Comparison of ENCODE assay signal across 23 cellular contexts in genomic region chr4:65302145-65302544, GRCh38.
A peak's percentile ranks its signal among the peaks of the same experiment; 100 is the strongest.
DNase-seq lines count a peak whose midpoint lies in the region; ATAC-seq, FAIRE-seq and TF ChIP-seq lines count a peak whose summit lies in the region.
"Had no signal": no experiment of that assay in that cellular context is flagged by ENCODE, and none has a peak within 500 bp of the region (broad histone marks: within the 10 kb centered on the region; RNA-seq: fewer than 3 reads in every experiment).

No MANE protein-coding gene starts in this region.

- WGBS in lower leg skin, 2 donors = 18 to 19% methylated on average over 1 of the region's 1 CpG

- no peaks in the 10 kb centered on the region for H3K9me3 ChIP-seq in DND-41 (ENCODE audit: insufficient read depth, low read length, severe bottlenecking)
- no peaks in the 10 kb centered on the region for H3K9me3 ChIP-seq in effector memory CD4-positive, alpha-beta T cell (ENCODE audit: control insufficient read depth, low read length)
- H3K9me3 ChIP-seq: Peyer's patch had no signal

- no peak overlapping the region for H3K4me2 ChIP-seq in DND-41 (ENCODE audit: insufficient read depth, low read length)

- no peak for TF ChIP-seq POLR2A in lower leg skin (IDR thresholded peaks at IDR 0.05)

- in situ Hi-C loops in brain microvascular endothelial cell (cut with HindIII; ENCODE audit: low pct_ligation_motif_present, low sequenced_read_pairs) = no loop called here

- H3K27ac ChIP-seq in DND-41 (ENCODE audit: low read length) (no peak overlapping the region), brain microvascular endothelial cell (no peak overlapping the region)
- no peak overlapping the region for H3K27ac ChIP-seq in effector memory CD4-positive, alpha-beta T cell (ENCODE audit: insufficient read depth, low read length, poor library complexity, severe bottlenecking)
- H3K27ac ChIP-seq: GM23248, Peyer's patch had no signal

- H2AFZ ChIP-seq in DND-41 (ENCODE audit: low read depth, low read length) = no peak overlapping the region
- H2AFZ ChIP-seq: GM23248 had no signal

- H4K20me1 ChIP-seq in DND-41 (ENCODE audit: insufficient read depth, low read length) = no peaks in the 10 kb centered on the region

- ATAC-seq in DND-41 (ENCODE audit: insufficient read depth, low read depth) = 0 out of 3 replicates have a peak, but pooled peaks have one; percentile 24
- ATAC-seq in HG02610 (IDR thresholded peaks at IDR 0.05; ENCODE audit: unreplicated experiment) = peak; percentile 45
- ATAC-seq: Right ventricle myocardium inferior had no signal

- H3K4me1 ChIP-seq in DND-41 (ENCODE audit: insufficient read depth, low read length) = peaks cover 10% of the 10 kb centered on the region
- no peaks in the 10 kb centered on the region for H3K4me1 ChIP-seq in effector memory CD4-positive, alpha-beta T cell (ENCODE audit: control insufficient read depth, insufficient read depth, low read length, poor library complexity, severe bottlenecking)
- H3K4me1 ChIP-seq: Peyer's patch had no signal

- H3K4me3 ChIP-seq in DND-41 (ENCODE audit: low read depth in 1 of 2, low read length in 2 of 2) (no peak overlapping the region), brain microvascular endothelial cell (ENCODE audit: low read depth, low read length) (no peak overlapping the region), lower leg skin (ENCODE audit: low read depth, poor library complexity, severe bottlenecking) (no peak overlapping the region)
- H3K4me3 ChIP-seq in effector memory CD4-positive, alpha-beta T cell (ENCODE audit: insufficient read depth, low read depth, low read length, poor library complexity, severe bottlenecking) = no peak overlapping the region
- H3K4me3 ChIP-seq: GM23248, Peyer's patch had no signal

- no peak for DNase-seq in DND-41
- peak; percentile 0 for DNase-seq in RPMI7951 (ENCODE audit: low read depth)
- DNase-seq in brain microvascular endothelial cell = peak; percentile 4
- DNase-seq in head of caudate nucleus = no peak
- no peak for DNase-seq in urothelium cell line (ENCODE audit: low spot score)
- DNase-seq in lower leg skin (ENCODE audit: low spot score in 2 of 2) = no peak
- no peak for DNase-seq in effector memory CD4-positive, alpha-beta T cell
- DNase-seq: 8988T; AML-193; C1 segment of cervical spinal cord; Calu3; CD8-positive, alpha-beta memory T cell; DMS153; GM23248; HCEC 1CT; NCI-H1048; NCI-H1436; NCI-H187 treated with DMSO at 0.1 percent for 48 hours; NCI-H2227 treated with DMSO at 0.1 percent for 48 hours; NCI-H510A; Peyer's patch had no signal

- TF ChIP-seq CTCF in DND-41 (IDR thresholded peaks at IDR 0.05; ENCODE audit: borderline replicate concordance, extremely low read depth, low read length, poor library complexity, severe bottlenecking) = no peak
- TF ChIP-seq CTCF in brain microvascular endothelial cell (IDR thresholded peaks at IDR 0.05; ENCODE audit: low read depth, low read length, missing control alignments) = no peak
- TF ChIP-seq CTCF in lower leg skin (IDR thresholded peaks at IDR 0.05) = no peak

- H3K27me3 ChIP-seq in DND-41 (ENCODE audit: insufficient read depth, low read length, poor library complexity) (no peaks in the 10 kb centered on the region), brain microvascular endothelial cell (replicated peaks) (no peaks in the 10 kb centered on the region)
- H3K27me3 ChIP-seq in effector memory CD4-positive, alpha-beta T cell (replicated peaks; ENCODE audit: control insufficient read depth, insufficient read depth, low read length, poor library complexity, severe bottlenecking) = no peaks in the 10 kb centered on the region
- H3K27me3 ChIP-seq: Peyer's patch had no signal

- no peak overlapping the region for H3K9ac ChIP-seq in DND-41 (ENCODE audit: low read depth, low read length)
- H3K9ac ChIP-seq: GM23248 had no signal

- intact Hi-C loops in head of caudate nucleus (cut with DNase I) (no loop called here), lower leg skin (cut with DNase I; ENCODE audit: low total_unique reads) (no loop called here)

- no peaks in the 10 kb centered on the region for H3K79me2 ChIP-seq in DND-41 (ENCODE audit: insufficient read depth, low read length)

- no peaks in the 10 kb centered on the region for H3K36me3 ChIP-seq in DND-41 (ENCODE audit: insufficient read depth, low read length)
- no peaks in the 10 kb centered on the region for H3K36me3 ChIP-seq in brain microvascular endothelial cell (replicated peaks)
- no peaks in the 10 kb centered on the region for H3K36me3 ChIP-seq in effector memory CD4-positive, alpha-beta T cell (ENCODE audit: control insufficient read depth, insufficient read depth, low read length)
- H3K36me3 ChIP-seq: Peyer's patch had no signal

- no peak for FAIRE-seq in urothelium cell line (lab: Jason Lieb, UNC)

Comparison
In these comparisons a context has a peak if more than half of its experiments do, and no peak if none do; other contexts are left out.
1. DNase-seq: peak in RPMI7951 (single experiment) and brain microvascular endothelial cell (single experiment); none in DND-41 (single experiment), head of caudate nucleus (0 of 42), urothelium cell line (single experiment), lower leg skin (0 of 2) and effector memory CD4-positive, alpha-beta T cell (0 of 3).